In genomic region chr19:3046621-3047306, GRCh38 we compare ENCODE assay signal across 8 cellular contexts. TPM values are rescaled to one million over a fixed set of nuclear protein-coding genes. Genes with fewer than 3 reads are reported as not detected.
A peak's percentile ranks its signal among the peaks of the same experiment; 100 is the strongest.
DNase-seq lines count a peak whose midpoint lies in the region; TF ChIP-seq lines count a peak whose summit lies in the region.

No MANE protein-coding gene starts in this region.

- 8 to 25% (median 17%) methylated on average over 9 to 31 of the region's 33 CpGs for WGBS in spleen, 5 donors

- CTCF ChIA-PET in activated naive CD4-positive, alpha-beta T cell treated with anti-CD3 and anti-CD28 coated beads, Interleukin-2, amount 10 ng/mL, durations not matched to agents 7 days and 5 days (lab: Charles Lee), result no interaction called here

- intact Hi-C loops in left ventricle myocardium inferior (cut with micrococcal nuclease), result no loop called here
- intact Hi-C loops in spleen (cut with DNase I; ENCODE audit: low total_unique reads), result no loop called here

- H3K36me3 ChIP-seq in HUES6 (ENCODE audit: control insufficient read depth, insufficient read depth, low read length) (no peaks in the 10 kb centered on the region), left ventricle myocardium inferior (no peaks in the 10 kb centered on the region), spleen (no peaks in the 10 kb centered on the region)

- DNase-seq in NCI-H82 treated with DMSO at 0.1 percent for 48 hours (lab: John Stamatoyannopoulos, UW; ENCODE audit: unreplicated experiment) (peak; percentile 42), left ventricle myocardium inferior (no peak), spleen (no peak), SW480 (ENCODE audit: low spot score) (no peak), KG1 (lab: John Stamatoyannopoulos, UW) (no peak)
- no peak for DNase-seq in activated naive CD4-positive, alpha-beta T cell treated with anti-CD3 and anti-CD28 coated beads, Interleukin-2, amount 10 ng/mL, durations not matched to agents 7 days and 5 days
- no peak for DNase-seq in activated CD4-positive, alpha-beta T cell treated with anti-CD3 and anti-CD28 coated beads, Interleukin-2, amount 50 U/mL, for 48 hours

- H3K9me3 Mint-ChIP-seq in activated naive CD4-positive, alpha-beta T cell treated with anti-CD3 and anti-CD28 coated beads, Interleukin-2, amount 10 ng/mL, durations not matched to agents 7 days and 5 days, result no peaks in the 10 kb centered on the region

- no peak overlapping the region for H3K9ac ChIP-seq in HUES6 (ENCODE audit: low read length)

- H3K4me3 Mint-ChIP-seq in activated naive CD4-positive, alpha-beta T cell treated with anti-CD3 and anti-CD28 coated beads, Interleukin-2, amount 10 ng/mL, durations not matched to agents 7 days and 5 days, result no peak overlapping the region

- no peak for TF ChIP-seq POLR2A in spleen (IDR thresholded peaks at IDR 0.05)

- H3K27me3 ChIP-seq in HUES6 (ENCODE audit: control insufficient read depth, insufficient read depth, low read length), result peaks cover 54% of the 10 kb centered on the region
- no peaks in the 10 kb centered on the region for H3K27me3 ChIP-seq in left ventricle myocardium inferior (ENCODE audit: low read depth)
- H3K27me3 ChIP-seq in spleen (replicated peaks in 1 of 7), result peaks cover 0 to 38% (median 2%) of the 10 kb centered on the region in 7 donors

- H3K27ac ChIP-seq in HUES6 (ENCODE audit: low read depth, low read length) (no peak overlapping the region), left ventricle myocardium inferior (replicated peaks) (peak overlapping the region; percentile 78), spleen (peak overlapping the region in 6 of 8 donors; percentile 70 to 81 (median 78))

- H3K36me3 Mint-ChIP-seq in activated naive CD4-positive, alpha-beta T cell treated with anti-CD3 and anti-CD28 coated beads, Interleukin-2, amount 10 ng/mL, durations not matched to agents 7 days and 5 days, result peaks cover 2% of the 10 kb centered on the region

- peaks cover 17% of the 10 kb centered on the region for H3K4me1 Mint-ChIP-seq in activated naive CD4-positive, alpha-beta T cell treated with anti-CD3 and anti-CD28 coated beads, Interleukin-2, amount 10 ng/mL, durations not matched to agents 7 days and 5 days

- H3K9me3 ChIP-seq in HUES6 (ENCODE audit: control insufficient read depth, insufficient read depth, low read depth, low read length) (no peaks in the 10 kb centered on the region), left ventricle myocardium inferior (replicated peaks) (no peaks in the 10 kb centered on the region), spleen (no peaks in the 10 kb centered on the region)

- H3K27me3 Mint-ChIP-seq in activated naive CD4-positive, alpha-beta T cell treated with anti-CD3 and anti-CD28 coated beads, Interleukin-2, amount 10 ng/mL, durations not matched to agents 7 days and 5 days, result peaks cover 55% of the 10 kb centered on the region

- no peak overlapping the region for H3K27ac Mint-ChIP-seq in activated naive CD4-positive, alpha-beta T cell treated with anti-CD3 and anti-CD28 coated beads, Interleukin-2, amount 10 ng/mL, durations not matched to agents 7 days and 5 days

- H3K4me3 ChIP-seq in HUES6 (ENCODE audit: low read depth, low read length) (peak overlapping the region; percentile 59), left ventricle myocardium inferior (peak overlapping the region; percentile 65), spleen (peak overlapping the region in 7 of 8 donors; percentile 16 to 66 (median 28))

- TF ChIP-seq CTCF in left ventricle myocardium inferior (IDR thresholded peaks at IDR 0.05; ENCODE audit: borderline replicate concordance), result no peak
- no peak for TF ChIP-seq CTCF in spleen (IDR thresholded peaks at IDR 0.05 in 8 of 11, conservative IDR thresholded peaks at IDR 0.05 in 3 of 11)

- H3K4me1 ChIP-seq in HUES6 (ENCODE audit: control insufficient read depth, insufficient read depth, low read length) (peaks cover 13% of the 10 kb centered on the region), left ventricle myocardium inferior (peaks cover 15% of the 10 kb centered on the region), spleen (peaks cover 4 to 36% (median 20%) of the 10 kb centered on the region in 6 donors)

RNA-seq across cellular contexts. Expression of gene TLE5, which starts 15.5 kb away (rescaled TPM):
- total RNA-seq in left ventricle myocardium inferior (799 TPM), spleen (100 to 1,000 TPM; 325 to 569 (median 425) TPM)
- polyA plus RNA-seq in spleen, result 100 to 1,000 TPM; 428 to 618 (median 514) TPM

RNA-seq across cellular contexts. Expression of gene TLE2, which starts 17.7 kb away (rescaled TPM):
- total RNA-seq in left ventricle myocardium inferior (53.2 TPM), spleen (10 to 100 TPM; 31.7 to 88.0 (median 40.2) TPM)
- polyA plus RNA-seq in spleen, result 10 to 100 TPM; 12.0 to 46.7 (median 22.8) TPM

RNA-seq across cellular contexts. Expression of gene GNA11, which starts 47.4 kb away (rescaled TPM):
- total RNA-seq in left ventricle myocardium inferior, result 58.1 TPM
- 10 to 100 TPM; 22.6 to 41.5 (median 33.4) TPM for total RNA-seq in spleen
- polyA plus RNA-seq in spleen, result 10 to 100 TPM in 1 of 3 donors, 1 to 10 TPM in 2; 5.1 to 22.7 (median 6.1) TPM
